ENCODE assay signal across 1 cellular context in genomic region chr17:13792314-13792713, GRCh38.
TF ChIP-seq lines count a peak whose summit lies in the region.

No MANE protein-coding gene starts in this region.

TF ChIP-seq in SK-N-SH, 30 proteins besides CTCF, POLR2A, EP300 and RAD21 (continued from another document):
- TF ChIP-seq IRF3 (IDR thresholded peaks at IDR 0.05; ENCODE audit: low read depth, low read length) (no peak), MEF2A (IDR thresholded peaks at IDR 0.05; ENCODE audit: borderline replicate concordance, low read depth) (no peak), ZBTB33 (IDR thresholded peaks at IDR 0.05; ENCODE audit: borderline replicate concordance, low read depth) (no peak), FOSL2 (IDR thresholded peaks at IDR 0.05; ENCODE audit: borderline replicate concordance, low read depth) (no peak), MXI1 (IDR thresholded peaks at IDR 0.05; ENCODE audit: low read depth, low read length) (no peak), TEAD4 (IDR thresholded peaks at IDR 0.05; ENCODE audit: borderline replicate concordance, insufficient read depth) (no peak), GATA2 (CRISPR knock-in tag; IDR thresholded peaks at IDR 0.05) (no peak), EZH2phosphoT487 (IDR thresholded peaks at IDR 0.05; ENCODE audit: borderline replicate concordance, low read depth) (no peak), PBX3 (IDR thresholded peaks at IDR 0.05) (no peak)
- TF ChIP-seq, protein P1, sequence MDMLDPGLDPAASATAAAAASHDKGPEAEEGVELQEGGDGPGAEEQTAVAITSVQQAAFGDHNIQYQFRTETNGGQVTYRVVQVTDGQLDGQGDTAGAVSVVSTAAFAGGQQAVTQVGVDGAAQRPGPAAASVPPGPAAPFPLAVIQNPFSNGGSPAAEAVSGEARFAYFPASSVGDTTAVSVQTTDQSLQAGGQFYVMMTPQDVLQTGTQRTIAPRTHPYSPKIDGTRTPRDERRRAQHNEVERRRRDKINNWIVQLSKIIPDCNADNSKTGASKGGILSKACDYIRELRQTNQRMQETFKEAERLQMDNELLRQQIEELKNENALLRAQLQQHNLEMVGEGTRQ (IDR thresholded peaks at IDR 0.05; ENCODE audit: borderline replicate concordance, low read depth, low read length), result no peak
- TF ChIP-seq, protein P2, sequence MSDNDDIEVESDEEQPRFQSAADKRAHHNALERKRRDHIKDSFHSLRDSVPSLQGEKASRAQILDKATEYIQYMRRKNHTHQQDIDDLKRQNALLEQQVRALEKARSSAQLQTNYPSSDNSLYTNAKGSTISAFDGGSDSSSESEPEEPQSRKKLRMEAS (IDR thresholded peaks at IDR 0.05; ENCODE audit: low read depth), result no peak
